Comparison of ENCODE assay signal across 24 cellular contexts in genomic region chr12:63904653-63905052, GRCh38.
"Had no signal": no experiment of that assay in that cellular context is flagged by ENCODE, and none has a peak within 500 bp of the region (broad histone marks: within the 10 kb centered on the region; RNA-seq: fewer than 3 reads in every experiment).

No MANE protein-coding gene starts in this region.

- H3K4me1 ChIP-seq: colonic mucosa, heart left ventricle, right atrium auricular region, spleen had no signal

- H3K4me3 ChIP-seq: colonic mucosa, dorsolateral prefrontal cortex, heart left ventricle, right atrium auricular region, spleen, transverse colon had no signal

- FAIRE-seq: bronchial epithelial cell, urothelium cell line had no signal

- H3K9ac ChIP-seq: parathyroid adenoma had no signal

- DNase-seq: activated B cell treated with CpG ODN at 0.5 μM for 24 hours; activated CD4-positive, alpha-beta T cell treated with anti-CD3 and anti-CD28 coated beads, Interleukin-2, amount 50 U/mL, for 1 hour; activated CD8-positive, alpha-beta memory T cell treated with anti-CD3 and anti-CD28 coated beads, Interleukin-2, amount 10 ng/mL, durations not matched to agents 7 days and 5 days; activated CD8-positive, alpha-beta T cell treated with anti-CD3 and anti-CD28 coated beads for 36 hours; activated naive CD8-positive, alpha-beta T cell treated with anti-CD3 and anti-CD28 coated beads, Interleukin-2, amount 50 U/mL, for 24 hours; activated T-cell treated with anti-CD3 and anti-CD28 coated beads, Interleukin-2, amount 50 U/mL, for 48 hours; amygdala; colonic mucosa; dorsolateral prefrontal cortex; effector memory CD8-positive, alpha-beta T cell; foreskin fibroblast; heart left ventricle; hypothalamus; immature natural killer cell; naive thymus-derived CD8-positive, alpha-beta T cell; nucleus accumbens; spleen; stimulated activated naive CD4-positive, alpha-beta T cell treated with Interleukin-2 at 50 U/mL for 16 hours; transverse colon had no signal

- H3K36me3 ChIP-seq: colonic mucosa, heart left ventricle, right atrium auricular region, spleen, transverse colon had no signal

- H3K27ac ChIP-seq: colonic mucosa, dorsolateral prefrontal cortex, heart left ventricle, parathyroid adenoma, right atrium auricular region, spleen, transverse colon had no signal

- H3K9me3 ChIP-seq: colonic mucosa, transverse colon had no signal

- H2AFZ ChIP-seq: parathyroid adenoma had no signal

- H3K27me3 ChIP-seq: colonic mucosa, dorsolateral prefrontal cortex, heart left ventricle, right atrium auricular region, spleen, transverse colon had no signal

- ATAC-seq: activated CD8-positive, alpha-beta memory T cell treated with anti-CD3 and anti-CD28 coated beads, Interleukin-2, amount 10 ng/mL, durations not matched to agents 7 days and 5 days; activated CD8-positive, alpha-beta T cell treated with anti-CD3 and anti-CD28 coated beads for 36 hours; activated naive CD8-positive, alpha-beta T cell treated with anti-CD3 and anti-CD28 coated beads, Interleukin-2, amount 50 U/mL, for 24 hours; effector memory CD8-positive, alpha-beta T cell; esophagus mucosa; heart left ventricle; naive thymus-derived CD8-positive, alpha-beta T cell had no signal
